12 cellular contexts compared by ENCODE assay signal in the genomic region with DNA sequence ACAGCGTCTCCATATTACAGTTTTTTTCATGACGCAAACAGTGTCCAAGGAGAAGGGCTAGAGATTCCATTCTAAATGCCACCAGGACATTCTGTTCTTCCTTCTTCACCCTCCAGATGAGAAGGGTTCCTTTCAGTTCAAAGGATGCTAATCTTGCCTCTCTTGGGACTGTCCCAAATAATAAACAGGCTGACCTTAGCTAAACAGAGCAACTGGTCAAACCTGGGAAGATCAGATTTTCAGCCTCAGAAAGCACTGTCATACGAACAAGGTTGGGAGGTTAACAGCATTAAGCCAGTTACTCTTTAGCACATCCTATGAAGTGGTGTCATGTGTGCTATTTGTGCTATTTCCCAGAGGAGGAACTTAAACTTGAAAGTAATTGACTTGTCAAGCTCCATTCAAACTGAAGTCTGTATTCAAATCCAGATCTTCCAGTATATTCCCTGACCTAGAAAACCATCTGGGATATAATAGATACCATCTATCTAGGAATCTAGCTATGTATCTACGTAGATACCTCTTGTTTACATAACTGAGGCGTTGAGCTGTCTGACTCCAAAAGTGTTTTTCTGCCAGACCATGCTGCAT.
DNase-seq lines count a peak whose midpoint lies in the region; ATAC-seq, FAIRE-seq and TF ChIP-seq lines count a peak whose summit lies in the region.
"Had no signal": no experiment of that assay in that cellular context is flagged by ENCODE, and none has a peak within 500 bp of the region (broad histone marks: within the 10 kb centered on the region; RNA-seq: fewer than 3 reads in every experiment).

No MANE protein-coding gene starts in this region.

- H3K27ac ChIP-seq in astrocyte (ENCODE audit: low read depth, low read length) (no peak overlapping the region), left ventricle myocardium inferior (replicated peaks) (peak overlapping the region; percentile 65), GM23338 (ENCODE audit: low read depth) (no peak overlapping the region)
- H3K27ac ChIP-seq: SJCRH30 had no signal

- peak overlapping the region; percentile 68 for H3K27ac Mint-ChIP-seq in Caco-2 (ENCODE audit: unreplicated experiment)
- H3K27ac Mint-ChIP-seq in astrocyte (ENCODE audit: unreplicated experiment): no peak overlapping the region
- no peak overlapping the region for H3K27ac Mint-ChIP-seq in GM23338

- no TSS peak for BruUV-seq in Caco-2 (replicated peaks; lab: Mats Ljungman, UMichigan)

- FAIRE-seq in astrocyte (lab: Jason Lieb, UNC): peak; percentile 85

- CTCF ChIA-PET in Caco-2 (lab: Charles Lee): interaction anchor here (0.7 kb wide), 1 partner anchor 124 kb away, joined by 6 read pairs; no protein-coding TSS in a partner anchor

- no peak overlapping the region for H3K4me3 ChIP-seq in Caco-2 (ENCODE audit: low read depth, low read length)
- H3K4me3 ChIP-seq in astrocyte (ENCODE audit: insufficient read depth, low read depth, low read length): no peak overlapping the region
- no peak overlapping the region for H3K4me3 ChIP-seq in left ventricle myocardium inferior
- H3K4me3 ChIP-seq in GM23338: no peak overlapping the region
- H3K4me3 ChIP-seq: SJCRH30 had no signal

- no peaks in the 10 kb centered on the region for H3K36me3 ChIP-seq in Caco-2 (ENCODE audit: control insufficient read depth, insufficient read depth, low read length)
- H3K36me3 ChIP-seq in astrocyte (ENCODE audit: insufficient read depth, low read length): no peaks in the 10 kb centered on the region
- H3K36me3 ChIP-seq in left ventricle myocardium inferior: no peaks in the 10 kb centered on the region
- H3K36me3 ChIP-seq in GM23338 (ENCODE audit: insufficient read depth): peaks cover 4% of the 10 kb centered on the region; the same call in 1 of the 2 replicates
- H3K36me3 ChIP-seq: SJCRH30 had no signal

- H3K4me1 Mint-ChIP-seq in Caco-2 (ENCODE audit: low read depth, unreplicated experiment): peaks cover 34% of the 10 kb centered on the region
- H3K4me1 Mint-ChIP-seq in astrocyte (ENCODE audit: low read depth, unreplicated experiment): no peaks in the 10 kb centered on the region
- H3K4me1 Mint-ChIP-seq in GM23338: peaks cover 3% of the 10 kb centered on the region; the same call in 1 of the 3 replicates

- H3K79me2 ChIP-seq in astrocyte (ENCODE audit: insufficient read depth, low read length) (no peaks in the 10 kb centered on the region), GM23338 (replicated peaks; ENCODE audit: insufficient read depth) (no peaks in the 10 kb centered on the region)

- H3K4me3 Mint-ChIP-seq in Caco-2 (ENCODE audit: unreplicated experiment) (peak overlapping the region; percentile 59), astrocyte (ENCODE audit: unreplicated experiment) (no peak overlapping the region), GM23338 (no peak overlapping the region)

- H3K4me2 ChIP-seq in astrocyte (ENCODE audit: low read length) (no peak overlapping the region), GM23338 (no peak overlapping the region)

- H3K27me3 ChIP-seq in Caco-2 (replicated peaks; ENCODE audit: control insufficient read depth, insufficient read depth, low read length) (no peaks in the 10 kb centered on the region), astrocyte (ENCODE audit: insufficient read depth, low read length) (no peaks in the 10 kb centered on the region), left ventricle myocardium inferior (ENCODE audit: low read depth) (no peaks in the 10 kb centered on the region), GM23338 (ENCODE audit: insufficient read depth) (no peaks in the 10 kb centered on the region)
- H3K27me3 ChIP-seq: SJCRH30 had no signal

- H3K9me3 Mint-ChIP-seq in Caco-2 (ENCODE audit: unreplicated experiment) (peaks cover 10% of the 10 kb centered on the region), astrocyte (ENCODE audit: unreplicated experiment) (peaks cover 9% of the 10 kb centered on the region), GM23338 (peaks cover 26% of the 10 kb centered on the region)

- no peaks in the 10 kb centered on the region for H4K20me1 ChIP-seq in astrocyte (ENCODE audit: insufficient read depth, low read length)
- no peaks in the 10 kb centered on the region for H4K20me1 ChIP-seq in GM23338 (replicated peaks; ENCODE audit: insufficient read depth)

- intact Hi-C loops in Caco-2 (cut with micrococcal nuclease; ENCODE audit: unreplicated experiment) (loop anchor here (1.0 to 5.0 kb wide), 3 partner anchors 58 to 125 kb away; a partner anchor contains a TSS), left ventricle myocardium inferior (cut with micrococcal nuclease) (no loop called here), sciatic nerve (cut with DNase I) (no loop called here), left colon (cut with DNase I, micrococcal nuclease) (no loop called here)

- no peak overlapping the region for H2AFZ ChIP-seq in astrocyte (ENCODE audit: low read depth, low read length)
- H2AFZ ChIP-seq in GM23338: no peak overlapping the region

- peak; percentile 92 for ATAC-seq in sciatic nerve
- ATAC-seq in left colon: no peak
- ATAC-seq in GM23338: no peak
- ATAC-seq: HCT116 had no signal

- peaks cover 5% of the 10 kb centered on the region; the same call in 1 of the 2 replicates for H3K9me2 ChIP-seq in GM23338 (ENCODE audit: insufficient read depth)

- no peak overlapping the region for H3K9ac ChIP-seq in astrocyte (ENCODE audit: low read length)

- H3K27me3 Mint-ChIP-seq in Caco-2 (ENCODE audit: insufficient read depth, unreplicated experiment) (no peaks in the 10 kb centered on the region), astrocyte (ENCODE audit: low read depth, unreplicated experiment) (no peaks in the 10 kb centered on the region), GM23338 (ENCODE audit: insufficient read depth, low read depth, poor library complexity) (no peaks in the 10 kb centered on the region)

- TF ChIP-seq CTCF in Caco-2 (IDR thresholded peaks at IDR 0.05; ENCODE audit: insufficient read depth in 1 of 2, low read depth in 1 of 2, low read length in 1 of 2, severe bottlenecking in 1 of 2, unreplicated experiment in 1 of 2): no peak
- no peak for TF ChIP-seq CTCF in astrocyte (IDR thresholded peaks at IDR 0.05; ENCODE audit: insufficient read depth, low read depth, low read length)
- no peak for TF ChIP-seq CTCF in left ventricle myocardium inferior (IDR thresholded peaks at IDR 0.05; ENCODE audit: borderline replicate concordance)
- TF ChIP-seq CTCF in GM23338 (conservative IDR thresholded peaks at IDR 0.05; ENCODE audit: low read depth in 2 of 2): no peak

- peaks cover 27% of the 10 kb centered on the region for H3K9me3 ChIP-seq in Caco-2
- peaks cover 9% of the 10 kb centered on the region for H3K9me3 ChIP-seq in astrocyte (ENCODE audit: insufficient read depth, low read depth, low read length)
- peaks cover 27% of the 10 kb centered on the region for H3K9me3 ChIP-seq in left ventricle myocardium inferior (replicated peaks)

- peaks cover 32% of the 10 kb centered on the region for H3K4me1 ChIP-seq in Caco-2
- H3K4me1 ChIP-seq in astrocyte (ENCODE audit: insufficient read depth, low read length): peaks cover 12% of the 10 kb centered on the region
- H3K4me1 ChIP-seq in left ventricle myocardium inferior: no peaks in the 10 kb centered on the region
- H3K4me1 ChIP-seq in GM23338 (ENCODE audit: insufficient read depth): no peaks in the 10 kb centered on the region
- H3K4me1 ChIP-seq: SJCRH30 had no signal

- H3F3A ChIP-seq in GM23338 (replicated peaks; ENCODE audit: low read depth): no peaks in the 10 kb centered on the region

- H3K36me3 Mint-ChIP-seq in Caco-2 (ENCODE audit: insufficient read depth, unreplicated experiment) (peaks cover 8% of the 10 kb centered on the region), astrocyte (ENCODE audit: low read depth, unreplicated experiment) (peaks cover 8% of the 10 kb centered on the region), GM23338 (ENCODE audit: low read depth) (peaks cover 19% of the 10 kb centered on the region; the same call in 2 of the 3 replicates)

- DNase-seq in Caco-2: no peak
- peak; percentile 36 for DNase-seq in astrocyte (ENCODE audit: low read depth)
- no peak for DNase-seq in left ventricle myocardium inferior
- DNase-seq in sciatic nerve (ENCODE audit: low spot score): no peak
- DNase-seq in left colon: no peak
- no peak for DNase-seq in SKM-1 treated with dmso at 0.1 percent for 144 hours (lab: John Stamatoyannopoulos, UW; ENCODE audit: unreplicated experiment)
- no peak for DNase-seq in NOMO-1 treated with DMSO at 0.1 percent for 48 hours (lab: John Stamatoyannopoulos, UW; ENCODE audit: unreplicated experiment)
- DNase-seq in GM23338 (ENCODE audit: low spot score): no peak
- DNase-seq: AML-193, NCI-H69, SJCRH30 had no signal

- POLR2A ChIA-PET in Caco-2 (lab: Charles Lee): no interaction called here
